Comparison of ENCODE assay signal across 12 cellular contexts in genomic region chr2:15539999-15540398, GRCh38. TPM values are rescaled to one million over a fixed set of nuclear protein-coding genes. Genes with fewer than 3 reads are reported as not detected.
DNase-seq lines count a peak whose midpoint lies in the region; ATAC-seq and TF ChIP-seq lines count a peak whose summit lies in the region.
"Had no signal": no experiment of that assay in that cellular context is flagged by ENCODE, and none has a peak within 500 bp of the region (broad histone marks: within the 10 kb centered on the region; RNA-seq: fewer than 3 reads in every experiment).

No MANE protein-coding gene starts in this region.

- DNase-seq in memory B cell (ENCODE audit: low spot score in 2 of 2) (no peak), mesenchymal stem cell (no peak), NCI-H1092 (lab: John Stamatoyannopoulos, UW) (no peak), mesothelial cell of epicardium (ENCODE audit: low spot score in 2 of 2, unreplicated experiment in 2 of 2) (no peak)
- DNase-seq: activated naive CD4-positive, alpha-beta T cell treated with Interleukin-2 at 50 U/mL for 16 hours; foreskin fibroblast; NCI-H2029 treated with DMSO at 0.1 percent for 48 hours; sigmoid colon had no signal

- no peak overlapping the region for H2BK12ac ChIP-seq in mesenchymal stem cell (ENCODE audit: low read length in 2 of 2)

- H3K27me3 Mint-ChIP-seq in memory B cell (no peaks in the 10 kb centered on the region), mesothelial cell of epicardium (ENCODE audit: low read depth) (no peaks in the 10 kb centered on the region)

- H3K4me3 Mint-ChIP-seq in memory B cell (no peak overlapping the region), mesothelial cell of epicardium (no peak overlapping the region)

- no peak overlapping the region for H2AK5ac ChIP-seq in mesenchymal stem cell (ENCODE audit: low read length, severe bottlenecking)

- H3K14ac ChIP-seq in mesenchymal stem cell (ENCODE audit: low read length in 2 of 2) = no peak overlapping the region

- no peak overlapping the region for H2AFZ ChIP-seq in mesenchymal stem cell (ENCODE audit: low read depth, low read length)

- no peak overlapping the region for H3K4ac ChIP-seq in mesenchymal stem cell (ENCODE audit: low read depth in 1 of 2, low read length in 2 of 2)

- H3K79me1 ChIP-seq in mesenchymal stem cell (replicated peaks; ENCODE audit: low read length, poor library complexity, severe bottlenecking) = peaks cover 18% of the 10 kb centered on the region

- peak; percentile 81 for ATAC-seq in GM18907 (IDR thresholded peaks at IDR 0.05; ENCODE audit: unreplicated experiment)
- peak; percentile 86 for ATAC-seq in GM21619 (IDR thresholded peaks at IDR 0.05; ENCODE audit: unreplicated experiment)
- peak; percentile 74 for ATAC-seq in HG03196 (IDR thresholded peaks at IDR 0.05; ENCODE audit: unreplicated experiment)
- ATAC-seq in memory B cell (ENCODE audit: low read depth) = peak; percentile 68

- H3K9ac ChIP-seq in mesenchymal stem cell (ENCODE audit: low read length) = no peak overlapping the region

- no peak overlapping the region for H4K8ac ChIP-seq in mesenchymal stem cell (ENCODE audit: low read length)

- no peak overlapping the region for H3K27ac ChIP-seq in mesenchymal stem cell (ENCODE audit: low read length, poor library complexity, severe bottlenecking)
- H3K27ac ChIP-seq: RWPE1, sigmoid colon had no signal

- no peak overlapping the region for H2BK15ac ChIP-seq in mesenchymal stem cell (ENCODE audit: low read depth, poor library complexity, severe bottlenecking)

- no peak overlapping the region for H3K18ac ChIP-seq in mesenchymal stem cell (ENCODE audit: low read depth in 1 of 2, low read length in 2 of 2)

- no peak overlapping the region for H3K4me3 ChIP-seq in mesenchymal stem cell (ENCODE audit: insufficient read depth in 1 of 2, low read depth in 1 of 2, low read length in 2 of 2)
- H3K4me3 ChIP-seq: sigmoid colon had no signal

- H3K27ac Mint-ChIP-seq in memory B cell (peak overlapping the region; percentile 29), mesothelial cell of epicardium (no peak overlapping the region)

- no peak overlapping the region for H2BK5ac ChIP-seq in mesenchymal stem cell (ENCODE audit: low read depth, low read length, poor library complexity, severe bottlenecking)

- H2BK120ac ChIP-seq in mesenchymal stem cell (ENCODE audit: low read depth, low read length) = no peak overlapping the region

- whole genome bisulfite sequencing in mesenchymal stem cell = 98% methylated on average over 3 of the region's 3 CpGs

- H3K36me3 ChIP-seq in mesenchymal stem cell (ENCODE audit: control insufficient read depth in 1 of 2, insufficient read depth in 2 of 2, low read depth in 1 of 2, low read length in 2 of 2) = peaks cover 0 to 40% of the 10 kb centered on the region in 2 experiments

- TF ChIP-seq CTCF in mesothelial cell of epicardium (IDR thresholded peaks at IDR 0.05; ENCODE audit: unreplicated experiment) = no peak

- no peaks in the 10 kb centered on the region for H3K27me3 ChIP-seq in mesenchymal stem cell (ENCODE audit: control insufficient read depth in 1 of 2, insufficient read depth in 1 of 2, low read length in 2 of 2)
- H3K27me3 ChIP-seq: sigmoid colon had no signal

- H3K9me3 ChIP-seq in mesenchymal stem cell (ENCODE audit: control insufficient read depth, low read length) = no peaks in the 10 kb centered on the region
- H3K9me3 ChIP-seq: sigmoid colon had no signal

- no peak overlapping the region for H4K91ac ChIP-seq in mesenchymal stem cell (ENCODE audit: low read length)

- no peak overlapping the region for H3K4me2 ChIP-seq in mesenchymal stem cell (ENCODE audit: low read length, poor library complexity, severe bottlenecking)

- no peaks in the 10 kb centered on the region for H3K4me1 ChIP-seq in mesenchymal stem cell (ENCODE audit: control insufficient read depth, insufficient read depth, low read depth, low read length)

- H3K4me1 Mint-ChIP-seq in memory B cell (peaks cover 16% of the 10 kb centered on the region), mesothelial cell of epicardium (no peaks in the 10 kb centered on the region)

- H3K36me3 Mint-ChIP-seq in memory B cell (peaks cover 8% of the 10 kb centered on the region), mesothelial cell of epicardium (peaks cover 33% of the 10 kb centered on the region)

- H3K23ac ChIP-seq in mesenchymal stem cell (ENCODE audit: low read length in 2 of 2) = no peak overlapping the region

- H3K9me3 Mint-ChIP-seq in memory B cell (no peaks in the 10 kb centered on the region), mesothelial cell of epicardium (peaks cover 8% of the 10 kb centered on the region)

RNA-seq across cellular contexts. Expression of gene NBAS, which starts 21.1 kb away (rescaled TPM):
- 22.8 TPM for polyA plus RNA-seq in mesenchymal stem cell (2013, experiment 1 of 2)
- polyA plus RNA-seq in mesenchymal stem cell (2013, experiment 2 of 2) = 22.6 TPM
- 50.0 to 55.2 TPM (median 52.9 TPM) in 3 replicates for total RNA-seq in mesothelial cell of epicardium

RNA-seq across cellular contexts. Expression of gene DDX1, which starts 51.7 kb away (rescaled TPM):
- polyA plus RNA-seq in mesenchymal stem cell (2013, experiment 1 of 2) = 92.2 TPM
- polyA plus RNA-seq in mesenchymal stem cell (2013, experiment 2 of 2) = 94.3 TPM
- total RNA-seq in mesothelial cell of epicardium = 87.3 to 88.9 TPM (median 88.6 TPM) in 3 replicates
